15 cellular contexts compared by ENCODE assay signal in genomic region chr9:117720066-117720465, GRCh38. TPM values are rescaled to one million over a fixed set of nuclear protein-coding genes. Genes with fewer than 3 reads are reported as not detected.
"Had no signal": no experiment of that assay in that cellular context is flagged by ENCODE, and none has a peak within 500 bp of the region (broad histone marks: within the 10 kb centered on the region; RNA-seq: fewer than 3 reads in every experiment).

No MANE protein-coding gene starts in this region.

- H3K27me3 Mint-ChIP-seq: memory B cell had no signal

- H3K9me3 ChIP-seq: body of pancreas, upper lobe of left lung had no signal

- DNase-seq: activated B cell treated with CpG ODN at 0.5 μM for 24 hours; activated CD4-positive, alpha-beta T cell treated with anti-CD3 and anti-CD28 coated beads, Interleukin-2, amount 10 ng/mL, durations not matched to agents 24 days and 14 days; activated naive CD4-positive, alpha-beta T cell treated with anti-CD3 and anti-CD28 coated beads for 36 hours; activated T-cell treated with anti-CD3 and anti-CD28 coated beads for 4 hours; body of pancreas; effector memory CD4-positive, alpha-beta T cell; retina; stimulated activated CD4-positive, alpha-beta T cell treated with anti-CD3 and anti-CD28 coated beads, Interleukin-2, amount 100 ng/mL, for 24 hours; stimulated activated naive B cell treated with anti-CD40 and anti-IgM and Interleukin-4, amounts not matched to agents 10 μg/mL and 1 μg/mL and 100 μg/mL, for 72 hours; T-helper 17 cell; upper lobe of left lung had no signal

- H3K4me3 Mint-ChIP-seq: activated B cell treated with CpG ODN at 0.5 μM for 24 hours; activated CD4-positive, alpha-beta T cell treated with anti-CD3 and anti-CD28 coated beads, Interleukin-2, amount 10 ng/mL, durations not matched to agents 24 days and 14 days; activated naive CD4-positive, alpha-beta T cell treated with anti-CD3 and anti-CD28 coated beads for 36 hours; activated T-helper 17 cell treated with anti-CD3 and anti-CD28 coated beads, Interleukin-2, amount 50 U/mL, for 72 hours; memory B cell; nephron; stimulated activated naive B cell treated with anti-CD40 and anti-IgM and Interleukin-4, amounts not matched to agents 10 μg/mL and 1 μg/mL and 100 μg/mL, for 72 hours; T-helper 17 cell had no signal

- H3K27ac Mint-ChIP-seq: activated B cell treated with CpG ODN at 0.5 μM for 24 hours; activated CD4-positive, alpha-beta T cell treated with anti-CD3 and anti-CD28 coated beads, Interleukin-2, amount 10 ng/mL, durations not matched to agents 24 days and 14 days; activated naive CD4-positive, alpha-beta T cell treated with anti-CD3 and anti-CD28 coated beads for 36 hours; activated T-helper 17 cell treated with anti-CD3 and anti-CD28 coated beads, Interleukin-2, amount 50 U/mL, for 72 hours; memory B cell; nephron; stimulated activated naive B cell treated with anti-CD40 and anti-IgM and Interleukin-4, amounts not matched to agents 10 μg/mL and 1 μg/mL and 100 μg/mL, for 72 hours; T-helper 17 cell had no signal

- H3K27ac ChIP-seq: body of pancreas had no signal

- H3K4me1 Mint-ChIP-seq: activated T-helper 17 cell treated with anti-CD3 and anti-CD28 coated beads, Interleukin-2, amount 50 U/mL, for 72 hours had no signal

- H3K9me3 Mint-ChIP-seq: activated B cell treated with CpG ODN at 0.5 μM for 24 hours; activated naive CD4-positive, alpha-beta T cell treated with anti-CD3 and anti-CD28 coated beads for 36 hours; activated T-helper 17 cell treated with anti-CD3 and anti-CD28 coated beads, Interleukin-2, amount 50 U/mL, for 72 hours; memory B cell; nephron; stimulated activated naive B cell treated with anti-CD40 and anti-IgM and Interleukin-4, amounts not matched to agents 10 μg/mL and 1 μg/mL and 100 μg/mL, for 72 hours had no signal

- H3K36me3 ChIP-seq: upper lobe of left lung had no signal

- ATAC-seq: activated T-helper 17 cell treated with anti-CD3 and anti-CD28 coated beads, Interleukin-2, amount 50 U/mL, for 72 hours; stimulated activated naive B cell treated with anti-CD40 and anti-IgM and Interleukin-4, amounts not matched to agents 10 μg/mL and 1 μg/mL and 100 μg/mL, for 72 hours; T-helper 17 cell had no signal

- H3K4me3 ChIP-seq: body of pancreas, upper lobe of left lung had no signal

- H3K27me3 ChIP-seq: body of pancreas, upper lobe of left lung had no signal

RNA-seq across cellular contexts. Expression of gene TLR4, which starts 15.9 kb away (rescaled TPM):
- total RNA-seq: activated CD4-positive, alpha-beta T cell treated with anti-CD3 and anti-CD28 coated beads, Interleukin-2, amount 10 ng/mL, durations not matched to agents 24 days and 14 days; activated CD8-positive, alpha-beta memory T cell treated with anti-CD3 and anti-CD28 coated beads for 36 hours; activated naive CD4-positive, alpha-beta T cell treated with anti-CD3 and anti-CD28 coated beads for 36 hours; activated T-helper 17 cell treated with anti-CD3 and anti-CD28 coated beads, Interleukin-2, amount 50 U/mL, for 72 hours had no signal
